In genomic region chr22:45235851-45236342, GRCh38 we compare ENCODE assay signal across 11 cellular contexts. TPM values are rescaled to one million over a fixed set of nuclear protein-coding genes. Genes with fewer than 3 reads are reported as not detected.
DNase-seq lines count a peak whose midpoint lies in the region; ATAC-seq, FAIRE-seq and TF ChIP-seq lines count a peak whose summit lies in the region.
"Had no signal": no experiment of that assay in that cellular context is flagged by ENCODE, and none has a peak within 500 bp of the region (broad histone marks: within the 10 kb centered on the region; RNA-seq: fewer than 3 reads in every experiment).

No MANE protein-coding gene starts in this region.

- H3K36me3 ChIP-seq in pancreas = no peaks in the 10 kb centered on the region

- H3K4me1 ChIP-seq in pancreas = peaks cover 0 to 6% (median 0%) of the 10 kb centered on the region in 3 donors

- peak; percentile 15 for ATAC-seq in GM18511 (IDR thresholded peaks at IDR 0.05; ENCODE audit: unreplicated experiment)
- ATAC-seq in HG02840 (IDR thresholded peaks at IDR 0.05; ENCODE audit: low FRiP score, unreplicated experiment) = peak; percentile 2
- ATAC-seq in pancreas = peak; percentile 13 to 54 (median 44)
- no peak for ATAC-seq in GM21619 (IDR thresholded peaks at IDR 0.05; ENCODE audit: unreplicated experiment)

- 49 to 62% methylated on average over 20 of the region's 20 CpGs for WGBS in pancreas, 2 donors

- no peak overlapping the region for H3K4me3 ChIP-seq in pancreas
- H3K4me3 ChIP-seq: GM23248, mucosa of descending colon had no signal

- TF ChIP-seq CTCF in pancreas (IDR thresholded peaks at IDR 0.05) = no peak

- DNase-seq in NCI-H345 treated with DMSO at 0.1 percent for 48 hours (lab: John Stamatoyannopoulos, UW; ENCODE audit: unreplicated experiment) (peak; percentile 62), pancreas (peak in 4 of 6 donors; percentile 63 to 72 (median 66)), H54 (ENCODE audit: insufficient read length, low spot score) (no peak), cortex of kidney (lab: John Stamatoyannopoulos, UW) (no peak)
- DNase-seq: GM23248 had no signal

- H3K27me3 ChIP-seq in pancreas = no peaks in the 10 kb centered on the region
- H3K27me3 ChIP-seq: heart right ventricle had no signal

- intact Hi-C loops in pancreas (cut with DNase I) = no loop called here

- FAIRE-seq in pancreas (lab: Jason Lieb, UNC) (no peak), H54 (lab: Jason Lieb, UNC) (no peak)
- FAIRE-seq: G401.6 had no signal

- H3K27ac ChIP-seq in pancreas = no peak overlapping the region
- H3K27ac ChIP-seq: GM23248 had no signal

- TF ChIP-seq POLR2A in H54 (IDR thresholded peaks at IDR 0.05; ENCODE audit: low read depth, low read length) = no peak

- no peaks in the 10 kb centered on the region for H3K9me3 ChIP-seq in pancreas
- H3K9me3 ChIP-seq: heart right ventricle, mucosa of descending colon had no signal

RNA-seq across cellular contexts. Expression of gene KIAA0930, which starts 4.8 kb away (rescaled TPM):
- 10 to 100 TPM; 14.6 to 36.8 (median 24.1) TPM for total RNA-seq in pancreas
- polyA plus RNA-seq in pancreas = 10 to 100 TPM; 18.1 TPM

RNA-seq across cellular contexts. Expression of gene UPK3A, which starts 48.9 kb away (rescaled TPM):
- not detected for total RNA-seq in pancreas
- polyA plus RNA-seq in pancreas = under 1 TPM in 1 of 2 donors, not detected in 1; 0.21 TPM
- total RNA-seq: GM23248, heart right ventricle had no signal
- polyA plus RNA-seq: GM23248 had no signal

Comparison
In these comparisons a context has a peak if more than half of its experiments do, and no peak if none do; other contexts are left out.
1. DNase-seq: peak in NCI-H345 treated with DMSO at 0.1 percent for 48 hours (single experiment) and pancreas (4 of 6); none in H54 (single experiment) and cortex of kidney (single experiment).